ENCODE assay signal across 19 cellular contexts in genomic region chr19:28871099-28871725, GRCh38.
"Had no signal": no experiment of that assay in that cellular context is flagged by ENCODE, and none has a peak within 500 bp of the region (broad histone marks: within the 10 kb centered on the region; RNA-seq: fewer than 3 reads in every experiment).

No MANE protein-coding gene starts in this region.

- DNase-seq: dermis blood vessel endothelial cell; effector memory CD4-positive, alpha-beta T cell; esophagus squamous epithelium; foreskin melanocyte; hypothalamus; immature natural killer cell; islet precursor cell; kidney glomerular epithelial cell; left colon; left ventricle myocardium inferior; mammary epithelial cell; natural killer cell; pancreas; right lobe of liver; stimulated activated CD4-positive, alpha-beta T cell treated with anti-CD3 and anti-CD28 coated beads, Interleukin-12 subunit alpha, Interleukin-12 subunit beta, amount 100 ng/mL, for 4 hours; stimulated activated CD4-positive, alpha-beta T cell treated with anti-CD3 and anti-CD28 coated beads, Interleukin-1b, Interleukin-23, amount 100 ng/mL, for 48 hours; stimulated activated CD4-positive, alpha-beta T cell treated with anti-CD3 and anti-CD28 coated beads, Interleukin-4, amount 100 ng/mL, for 1 hour; stimulated activated CD8-positive, alpha-beta memory T cell treated with anti-CD3 and anti-CD28 coated beads, Interleukin-4, amount 100 ng/mL, for 48 hours; stimulated activated naive CD4-positive, alpha-beta T cell treated with Interleukin-2 at 50 U/mL for 16 hours had no signal

- ATAC-seq: left colon, pancreas had no signal

- H3K9me3 Mint-ChIP-seq: immature natural killer cell, natural killer cell had no signal

- H3K27ac Mint-ChIP-seq: immature natural killer cell, natural killer cell had no signal

- H3K4me3 Mint-ChIP-seq: immature natural killer cell, natural killer cell had no signal

- H3K4me1 Mint-ChIP-seq: immature natural killer cell, natural killer cell had no signal
